ENCODE assay signal across 7 cellular contexts in the genomic region with DNA sequence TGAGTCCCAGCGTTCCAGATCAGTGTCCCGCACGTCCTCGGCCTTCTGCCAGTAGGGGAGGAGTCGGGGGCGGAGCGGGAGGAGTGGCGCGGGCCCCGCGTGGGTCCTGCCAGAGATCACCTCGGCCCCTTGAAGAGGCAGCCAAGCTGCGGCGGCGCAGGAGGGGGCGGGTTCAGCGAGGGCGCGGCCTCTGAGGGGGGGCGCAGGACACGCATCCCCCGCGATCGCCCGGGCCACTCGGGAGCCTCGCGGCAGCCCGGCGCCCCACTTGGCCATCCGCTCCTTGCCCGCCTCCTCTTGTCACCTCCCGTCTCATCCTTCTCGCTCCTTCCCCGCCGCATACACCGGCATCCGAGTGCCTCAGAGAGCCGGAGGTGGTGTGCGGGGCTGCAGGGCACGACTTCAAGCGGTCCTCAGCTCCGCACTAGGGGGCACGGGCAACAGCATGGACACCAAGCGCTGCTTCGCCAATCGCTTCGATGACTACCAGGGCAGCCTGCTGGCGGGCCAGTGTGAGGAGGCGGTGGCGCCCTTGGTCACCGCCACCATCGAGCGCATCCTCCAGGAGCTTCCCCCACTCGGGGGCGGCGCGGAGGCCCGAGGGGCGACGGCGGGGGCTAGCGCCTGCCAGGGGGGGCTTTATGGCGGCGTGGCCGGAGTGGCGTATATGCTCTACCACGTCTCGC. TPM values are rescaled to one million over a fixed set of nuclear protein-coding genes. Genes with fewer than 3 reads are reported as not detected.
DNase-seq lines count a peak whose midpoint lies in the region; ATAC-seq and TF ChIP-seq lines count a peak whose summit lies in the region.
"Not testable (repeated sequence)": the region's sequence is repeated elsewhere in the genome, so short reads cannot be mapped to it uniquely, and the experiment has no call there.

Gene LANCL3, plus strand, starts transcription at position 236 of the 686 bp plus-strand sequence. Its CDS starts 210 bp downstream, at position 446.

- H3K4me1 Mint-ChIP-seq in WTC11, result peaks cover 22% of the 10 kb centered on the region
- H3K4me1 Mint-ChIP-seq in memory B cell, result not testable (repeated sequence)

- TF ChIP-seq EP300 in esophagus muscularis mucosa (IDR thresholded peaks at IDR 0.05); sigmoid colon (IDR thresholded peaks at IDR 0.05): not testable (repeated sequence)

- not testable (repeated sequence) for H3K9me3 Mint-ChIP-seq in WTC11, memory B cell

- DNase-seq in NCI-H2171 treated with DMSO at 0.1 percent for 48 hours (lab: John Stamatoyannopoulos, UW) (peak; percentile 32), WTC11 (ENCODE audit: low spot score) (peak; percentile 18), ascending aorta (ENCODE audit: low spot score in 2 of 2) (peak in 1 of 2 donors; percentile 65), memory B cell (ENCODE audit: low spot score in 2 of 2) (peak in 1 of 2 donors; percentile 9), sigmoid colon (peak; percentile 68)
- DNase-seq in esophagus muscularis mucosa (ENCODE audit: extremely low spot score), result not testable (repeated sequence)

- CTCF ChIA-PET in WTC11 (lab: Charles Lee), result not testable (repeated sequence)

- TF ChIP-seq CTCF in WTC11 (IDR thresholded peaks at IDR 0.05); ascending aorta (IDR thresholded peaks at IDR 0.05); esophagus muscularis mucosa (IDR thresholded peaks at IDR 0.05); sigmoid colon (IDR thresholded peaks at IDR 0.05): not testable (repeated sequence)

- H3K27me3 ChIP-seq in ascending aorta, esophagus muscularis mucosa, sigmoid colon: not testable (repeated sequence)

- H3K9me3 ChIP-seq in ascending aorta, esophagus muscularis mucosa, sigmoid colon: not testable (repeated sequence)

- H3K27ac Mint-ChIP-seq in WTC11, memory B cell: not testable (repeated sequence)

- H3K4me3 Mint-ChIP-seq in WTC11 (peak within 1 kb of the TSS; percentile 74), memory B cell (peak within 1 kb of the TSS; percentile 85)

- peak within 1 kb of the TSS in 1 of 2 donors; percentile 9 for H3K27ac ChIP-seq in ascending aorta
- not testable (repeated sequence) for H3K27ac ChIP-seq in esophagus muscularis mucosa (replicated peaks in 1 of 4)
- peak within 1 kb of the TSS in 3 of 4 donors; percentile 44 to 57 (median 55) for H3K27ac ChIP-seq in sigmoid colon

- ATAC-seq in GM21381 (IDR thresholded peaks at IDR 0.05; ENCODE audit: unreplicated experiment), result peak; percentile 24
- peak; percentile 61 for ATAC-seq in WTC11
- ATAC-seq in memory B cell (ENCODE audit: low read depth), result peak; percentile 34

- intact Hi-C loops in ascending aorta (cut with DNase I) (loop anchor here (5.0 to 10.0 kb wide), 4 partner anchors 49 to 753 kb away; partner anchors contain the start of genes RPGR and XK), sigmoid colon (cut with DNase I) (loop anchor here (2.0 to 10.0 kb wide), 3 partner anchors 113 to 253 kb away; partner anchors contain the start of gene XK)
- intact Hi-C loops in esophagus muscularis mucosa (cut with DNase I), result not testable (repeated sequence)

- peaks cover 12% of the 10 kb centered on the region for H3K27me3 Mint-ChIP-seq in WTC11 (ENCODE audit: low read depth)
- not testable (repeated sequence) for H3K27me3 Mint-ChIP-seq in memory B cell

- not testable (repeated sequence) for H3K36me3 Mint-ChIP-seq in WTC11, memory B cell

- 46% methylated on average over 6 of the region's 69 CpGs for WGBS in esophagus muscularis mucosa
- 1% methylated on average over 68 to 69 of the region's 69 CpGs for WGBS in sigmoid colon, 2 donors

- H3K36me3 ChIP-seq in ascending aorta, esophagus muscularis mucosa, sigmoid colon: not testable (repeated sequence)

- POLR2A ChIA-PET in WTC11 (lab: Charles Lee), result not testable (repeated sequence)

- TF ChIP-seq POLR2A in esophagus muscularis mucosa (IDR thresholded peaks at IDR 0.05; ENCODE audit: low read depth); sigmoid colon (IDR thresholded peaks at IDR 0.05): not testable (repeated sequence)

- H3K4me1 ChIP-seq in ascending aorta, esophagus muscularis mucosa, sigmoid colon: not testable (repeated sequence)

- H3K4me3 ChIP-seq in ascending aorta, result peak within 1 kb of the TSS; percentile 47 to 69
- peak within 1 kb of the TSS; percentile 48 to 61 (median 54) for H3K4me3 ChIP-seq in esophagus muscularis mucosa
- peak within 1 kb of the TSS; percentile 32 to 57 (median 50) for H3K4me3 ChIP-seq in sigmoid colon

TF ChIP-seq in WTC11, 78 proteins besides CTCF, POLR2A, EP300 and RAD21:
- 0 out of 2 replicates have a peak, but pooled peaks have one; percentile 38 for TF ChIP-seq MAX (CRISPR knock-in tag; IDR thresholded peaks at IDR 0.05)

RNA-seq across cellular contexts. Expression of gene LANCL3, which starts in this region (rescaled TPM):
- 0.44 to 0.55 TPM (median 0.48 TPM) in 3 replicates for total RNA-seq in WTC11 (2021)
- total RNA-seq in ascending aorta, result 1.7 TPM
- total RNA-seq in esophagus muscularis mucosa, result 1 to 10 TPM in 3 of 4 donors, under 1 TPM in 1; 0.83 to 1.7 (median 1.5) TPM
- 1 to 10 TPM; 1.8 to 7.5 (median 6.3) TPM for total RNA-seq in sigmoid colon
- 1 to 10 TPM; 1.6 to 3.6 (median 2.8) TPM for polyA plus RNA-seq in sigmoid colon

Comparison
In these comparisons a context has a peak if more than half of its experiments do, and no peak if none do; other contexts are left out.
1. Peak in DNase-seq and ATAC-seq in WTC11; RNA of the gene not detected or under 1 TPM.